ENCODE assay signal across 21 cellular contexts in the genomic region with DNA sequence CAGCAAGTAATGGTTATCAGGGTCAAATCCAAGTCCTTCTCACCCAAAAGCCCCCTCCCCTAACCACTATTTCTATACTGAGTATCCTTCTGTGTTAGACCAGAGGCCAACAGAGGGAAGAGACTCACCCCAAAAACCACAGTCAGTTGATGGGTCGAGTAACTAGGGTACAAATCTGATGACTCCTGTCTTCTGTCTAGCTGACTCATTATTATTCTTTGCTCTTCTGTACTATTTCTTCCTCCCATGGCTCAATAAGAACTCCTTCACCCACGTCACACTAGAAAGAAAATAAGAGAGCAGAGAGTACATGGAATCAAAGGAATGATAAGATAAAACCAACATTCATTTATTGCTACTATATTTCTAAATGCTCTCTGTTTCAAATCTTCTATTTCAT. TPM values are rescaled to one million over a fixed set of nuclear protein-coding genes. Genes with fewer than 3 reads are reported as not detected.
DNase-seq lines count a peak whose midpoint lies in the region; ATAC-seq lines count a peak whose summit lies in the region.
"Had no signal": no experiment of that assay in that cellular context is flagged by ENCODE, and none has a peak within 500 bp of the region (broad histone marks: within the 10 kb centered on the region; RNA-seq: fewer than 3 reads in every experiment).

No MANE protein-coding gene starts in this region.

- ATAC-seq in HG02610 (IDR thresholded peaks at IDR 0.05; ENCODE audit: unreplicated experiment) = no peak
- ATAC-seq in HG02678 (IDR thresholded peaks at IDR 0.05; ENCODE audit: unreplicated experiment) = no peak
- no peak for ATAC-seq in GM18511 (IDR thresholded peaks at IDR 0.05; ENCODE audit: unreplicated experiment)
- ATAC-seq: A549; naive thymus-derived CD4-positive, alpha-beta T cell had no signal

- DNase-seq in Daoy (ENCODE audit: low read depth) = peak; percentile 11
- DNase-seq in M059J (ENCODE audit: low read depth) = peak; percentile 30
- DNase-seq in fibroblast of gingiva (ENCODE audit: low read depth) = peak; percentile 42
- peak; percentile 37 for DNase-seq in kidney tubule cell (ENCODE audit: low spot score)
- DNase-seq in hippocampal formation (lab: John Stamatoyannopoulos, UW) = no peak
- DNase-seq: activated CD4-positive, alpha-beta T cell treated with anti-CD3 and anti-CD28 coated beads, Interleukin-2, amount 10 ng/mL, durations not matched to agents 24 days and 14 days; activated T-cell treated with anti-CD3 and anti-CD28 coated beads, Interleukin-2, amount 50 U/mL, for 24 hours; BE2C; effector memory CD4-positive, alpha-beta T cell; MG63; naive thymus-derived CD4-positive, alpha-beta T cell; NCI-H2029; NCI-H526; nucleus accumbens; SHP77 treated with DMSO at 0.1 percent for 48 hours; T-helper 9 cell; trophoblast cell had no signal

RNA-seq across cellular contexts. Expression of a gene that starts 2.0 kb away (rescaled TPM):
- total RNA-seq in Daoy (2014; rRNA removed; shearing (Covaris generic)) = 0.11 TPM in 1 of 2 replicates, not detected in the other
- total RNA-seq in M059J (2014; rRNA removed; shearing (Covaris generic)) = 0.07 TPM in 1 of 2 replicates, not detected in the other

Comparison
In these comparisons a context has a peak if more than half of its experiments do, and no peak if none do; other contexts are left out.
1. DNase-seq: peak in Daoy (single experiment), M059J (single experiment), fibroblast of gingiva (single experiment) and kidney tubule cell (single experiment); none in hippocampal formation (0 of 2).